Comparison of ENCODE assay signal across 1 cellular context in the genomic region with DNA sequence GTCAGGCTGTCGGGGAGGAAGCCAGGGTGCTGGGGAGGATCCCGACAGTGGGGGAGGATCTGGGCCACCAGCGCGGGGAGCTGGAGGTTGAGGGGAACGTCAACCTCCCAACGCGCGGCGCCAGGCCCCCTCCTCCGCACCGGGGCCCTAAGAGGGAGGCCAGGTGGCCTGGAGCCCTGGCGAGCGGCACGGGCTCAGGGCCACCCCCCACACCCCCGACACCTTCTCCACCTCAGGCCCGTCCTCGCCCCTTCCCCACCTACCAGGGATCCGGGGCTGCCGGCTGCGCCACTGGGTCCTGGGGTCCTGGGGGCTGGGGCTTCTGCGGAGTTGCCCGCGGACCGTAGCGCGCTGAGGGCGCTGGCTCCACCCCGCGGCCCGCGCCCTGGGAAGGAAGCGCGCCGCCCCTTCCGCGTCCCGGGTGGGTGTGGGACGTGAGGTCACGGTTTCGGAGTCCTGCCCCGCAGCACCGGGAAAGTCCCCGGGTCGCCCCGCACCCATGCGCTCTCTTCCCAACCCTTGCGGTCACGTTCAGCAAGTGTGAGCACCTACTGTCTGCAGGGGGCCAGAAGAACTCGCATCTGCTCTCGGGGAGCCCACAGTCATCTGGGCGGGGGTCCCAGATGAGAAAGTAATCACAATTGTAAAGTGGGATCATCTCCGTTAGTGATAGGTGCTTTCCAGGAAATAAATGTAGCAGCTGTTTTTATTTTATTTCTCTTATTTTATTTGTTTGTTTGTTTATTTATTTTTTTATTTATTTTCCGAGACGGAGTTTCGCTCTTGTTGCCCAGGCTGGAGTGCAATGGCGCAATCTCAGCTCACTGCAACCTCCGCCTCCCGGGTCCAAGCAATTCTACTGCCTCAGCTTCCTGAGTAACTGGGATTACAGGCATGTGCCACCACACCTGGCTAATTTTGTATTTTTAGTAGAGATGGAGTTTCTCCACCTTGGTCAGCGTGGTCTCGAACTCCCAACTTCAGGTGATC.
TF ChIP-seq lines count a peak whose summit lies in the region.

A gene (minus strand): TSS at position 362 of the 990 bp plus-strand sequence. CDS start 13,335 bp downstream, outside the sequence.

TF ChIP-seq in HepG2, 621 proteins besides CTCF, POLR2A, EP300 and RAD21 (continued from another document and continues in another):
- TF ChIP-seq HOXA5 (CRISPR knock-in tag; IDR thresholded peaks at IDR 0.05) (no peak), PRMT3 (CRISPR knock-in tag; IDR thresholded peaks at IDR 0.05; ENCODE audit: borderline replicate concordance, low read depth) (no peak), YEATS4 (CRISPR knock-in tag; IDR thresholded peaks at IDR 0.05; ENCODE audit: borderline replicate concordance) (peak; percentile 43; the same call in 1 of the 2 replicates), ARNTL (CRISPR knock-in tag; IDR thresholded peaks at IDR 0.05) (no peak), MYC (CRISPR knock-in tag; IDR thresholded peaks at IDR 0.05; ENCODE audit: borderline replicate concordance) (peak; percentile 54; the same call in 1 of the 2 replicates), SMC3 (IDR thresholded peaks at IDR 0.05; ENCODE audit: low read length) (no peak), SMAD1 (CRISPR knock-in tag; IDR thresholded peaks at IDR 0.05; ENCODE audit: borderline replicate concordance, low read depth) (no peak; the same call in 1 of the 2 replicates), SYNCRIP (IDR thresholded peaks at IDR 0.05; ENCODE audit: insufficient read depth, low read depth, low read length) (no peak), JUNB (CRISPR knock-in tag; IDR thresholded peaks at IDR 0.05; ENCODE audit: borderline replicate concordance) (no peak), CAMTA2 (CRISPR knock-in tag; IDR thresholded peaks at IDR 0.05; ENCODE audit: borderline replicate concordance) (no peak), ZNF232 (CRISPR knock-in tag; IDR thresholded peaks at IDR 0.05; ENCODE audit: borderline replicate concordance) (no peak), EEA1 (CRISPR knock-in tag; IDR thresholded peaks at IDR 0.05; ENCODE audit: borderline replicate concordance) (no peak), KLF11 (CRISPR knock-in tag; IDR thresholded peaks at IDR 0.05) (no peak), PTBP1 (IDR thresholded peaks at IDR 0.05; ENCODE audit: low read depth, low read length, poor library complexity, severe bottlenecking) (no peak), CENPX (CRISPR knock-in tag; IDR thresholded peaks at IDR 0.05) (no peak), HCFC1 (IDR thresholded peaks at IDR 0.05; ENCODE audit: low read depth, low read length) (no peak), ZSCAN9 (CRISPR knock-in tag; IDR thresholded peaks at IDR 0.05; ENCODE audit: borderline replicate concordance) (peak; percentile 29; the same call in 1 of the 2 replicates), NFKB2 (CRISPR knock-in tag; IDR thresholded peaks at IDR 0.05; ENCODE audit: borderline replicate concordance) (no peak; the same call in 1 of the 2 replicates), ARNT (IDR thresholded peaks at IDR 0.05) (no peak), RCOR2 (CRISPR knock-in tag; IDR thresholded peaks at IDR 0.05) (no peak), ZNF33A (CRISPR knock-in tag; IDR thresholded peaks at IDR 0.05; ENCODE audit: borderline replicate concordance) (no peak), TOPORS (CRISPR knock-in tag; IDR thresholded peaks at IDR 0.05) (no peak), ZNF180 (CRISPR knock-in tag; IDR thresholded peaks at IDR 0.05; ENCODE audit: borderline replicate concordance, low read depth) (no peak), NKX3-1 (CRISPR knock-in tag; IDR thresholded peaks at IDR 0.05) (no peak), KLF13 (CRISPR knock-in tag; IDR thresholded peaks at IDR 0.05) (no peak), ZNF333 (CRISPR knock-in tag; IDR thresholded peaks at IDR 0.05; ENCODE audit: borderline replicate concordance) (no peak; the same call in 1 of the 2 replicates), ZSCAN25 (CRISPR knock-in tag; IDR thresholded peaks at IDR 0.05) (no peak), FOXA3 (CRISPR knock-in tag; IDR thresholded peaks at IDR 0.05) (no peak), HNRNPK (IDR thresholded peaks at IDR 0.05; ENCODE audit: low read depth, low read length, poor library complexity, severe bottlenecking) (peak; percentile 79), PHF21A (CRISPR knock-in tag; IDR thresholded peaks at IDR 0.05) (no peak; the same call in 1 of the 2 replicates), KLF9 (CRISPR knock-in tag; IDR thresholded peaks at IDR 0.05; ENCODE audit: low read depth) (no peak), MLLT10 (CRISPR knock-in tag; IDR thresholded peaks at IDR 0.05) (no peak), TOE1 (CRISPR knock-in tag; IDR thresholded peaks at IDR 0.05) (no peak), ZNF446 (CRISPR knock-in tag; IDR thresholded peaks at IDR 0.05) (peak; percentile 68; the same call in 1 of the 2 replicates), TEAD2 (CRISPR knock-in tag; IDR thresholded peaks at IDR 0.05) (no peak), LCORL (IDR thresholded peaks at IDR 0.05) (no peak), LCORL (CRISPR knock-in tag; IDR thresholded peaks at IDR 0.05) (peak; percentile 58), NCOA1 (CRISPR knock-in tag; IDR thresholded peaks at IDR 0.05) (no peak), ZNF354B (CRISPR knock-in tag; IDR thresholded peaks at IDR 0.05) (no peak), GATA4 (IDR thresholded peaks at IDR 0.05; ENCODE audit: borderline replicate concordance, low read depth) (no peak), NCOR1 (IDR thresholded peaks at IDR 0.05; ENCODE audit: borderline replicate concordance, low read length) (no peak), ZSCAN22 (CRISPR knock-in tag; IDR thresholded peaks at IDR 0.05) (no peak), GATAD1 (CRISPR knock-in tag; IDR thresholded peaks at IDR 0.05) (no peak), MTF1 (CRISPR knock-in tag; IDR thresholded peaks at IDR 0.05) (no peak), ZNF17 (CRISPR knock-in tag; IDR thresholded peaks at IDR 0.05) (no peak), TCF12 (IDR thresholded peaks at IDR 0.05) (no peak), TCF12 (CRISPR knock-in tag; IDR thresholded peaks at IDR 0.05) (no peak), ZFYVE20 (CRISPR knock-in tag; IDR thresholded peaks at IDR 0.05; ENCODE audit: borderline replicate concordance, low read depth) (no peak), NFYB (CRISPR knock-in tag; IDR thresholded peaks at IDR 0.05) (no peak), NAIF1 (CRISPR knock-in tag; IDR thresholded peaks at IDR 0.05; ENCODE audit: borderline replicate concordance) (no peak; the same call in 1 of the 2 replicates), RFXANK (CRISPR knock-in tag; IDR thresholded peaks at IDR 0.05) (no peak), ZNF383 (CRISPR knock-in tag; IDR thresholded peaks at IDR 0.05; ENCODE audit: borderline replicate concordance) (no peak), ZNF510 (CRISPR knock-in tag; IDR thresholded peaks at IDR 0.05; ENCODE audit: low read depth) (0 out of 2 replicates have a peak, but pooled peaks have one; percentile 40), ZSCAN20 (CRISPR knock-in tag; IDR thresholded peaks at IDR 0.05; ENCODE audit: borderline replicate concordance) (no peak), ZNF430 (CRISPR knock-in tag; IDR thresholded peaks at IDR 0.05) (peak; percentile 79; the same call in 1 of the 2 replicates), RELA (CRISPR knock-in tag; IDR thresholded peaks at IDR 0.05) (peak; percentile 83; the same call in 1 of the 2 replicates), SMYD3 (CRISPR knock-in tag; IDR thresholded peaks at IDR 0.05) (no peak), ZIK1 (CRISPR knock-in tag; IDR thresholded peaks at IDR 0.05; ENCODE audit: borderline replicate concordance, low read depth) (peak; percentile 58; the same call in 1 of the 2 replicates), ATRX (CRISPR knock-in tag; IDR thresholded peaks at IDR 0.05; ENCODE audit: borderline replicate concordance) (no peak), SCMH1 (CRISPR knock-in tag; IDR thresholded peaks at IDR 0.05; ENCODE audit: borderline replicate concordance) (no peak), HMG20A (CRISPR knock-in tag; IDR thresholded peaks at IDR 0.05; ENCODE audit: borderline replicate concordance) (no peak)
- TF ChIP-seq, protein P1, sequence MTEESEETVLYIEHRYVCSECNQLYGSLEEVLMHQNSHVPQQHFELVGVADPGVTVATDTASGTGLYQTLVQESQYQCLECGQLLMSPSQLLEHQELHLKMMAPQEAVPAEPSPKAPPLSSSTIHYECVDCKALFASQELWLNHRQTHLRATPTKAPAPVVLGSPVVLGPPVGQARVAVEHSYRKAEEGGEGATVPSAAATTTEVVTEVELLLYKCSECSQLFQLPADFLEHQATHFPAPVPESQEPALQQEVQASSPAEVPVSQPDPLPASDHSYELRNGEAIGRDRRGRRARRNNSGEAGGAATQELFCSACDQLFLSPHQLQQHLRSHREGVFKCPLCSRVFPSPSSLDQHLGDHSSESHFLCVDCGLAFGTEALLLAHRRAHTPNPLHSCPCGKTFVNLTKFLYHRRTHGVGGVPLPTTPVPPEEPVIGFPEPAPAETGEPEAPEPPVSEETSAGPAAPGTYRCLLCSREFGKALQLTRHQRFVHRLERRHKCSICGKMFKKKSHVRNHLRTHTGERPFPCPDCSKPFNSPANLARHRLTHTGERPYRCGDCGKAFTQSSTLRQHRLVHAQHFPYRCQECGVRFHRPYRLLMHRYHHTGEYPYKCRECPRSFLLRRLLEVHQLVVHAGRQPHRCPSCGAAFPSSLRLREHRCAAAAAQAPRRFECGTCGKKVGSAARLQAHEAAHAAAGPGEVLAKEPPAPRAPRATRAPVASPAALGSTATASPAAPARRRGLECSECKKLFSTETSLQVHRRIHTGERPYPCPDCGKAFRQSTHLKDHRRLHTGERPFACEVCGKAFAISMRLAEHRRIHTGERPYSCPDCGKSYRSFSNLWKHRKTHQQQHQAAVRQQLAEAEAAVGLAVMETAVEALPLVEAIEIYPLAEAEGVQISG (CRISPR knock-in tag; IDR thresholded peaks at IDR 0.05), result no peak
- TF ChIP-seq, protein P2, sequence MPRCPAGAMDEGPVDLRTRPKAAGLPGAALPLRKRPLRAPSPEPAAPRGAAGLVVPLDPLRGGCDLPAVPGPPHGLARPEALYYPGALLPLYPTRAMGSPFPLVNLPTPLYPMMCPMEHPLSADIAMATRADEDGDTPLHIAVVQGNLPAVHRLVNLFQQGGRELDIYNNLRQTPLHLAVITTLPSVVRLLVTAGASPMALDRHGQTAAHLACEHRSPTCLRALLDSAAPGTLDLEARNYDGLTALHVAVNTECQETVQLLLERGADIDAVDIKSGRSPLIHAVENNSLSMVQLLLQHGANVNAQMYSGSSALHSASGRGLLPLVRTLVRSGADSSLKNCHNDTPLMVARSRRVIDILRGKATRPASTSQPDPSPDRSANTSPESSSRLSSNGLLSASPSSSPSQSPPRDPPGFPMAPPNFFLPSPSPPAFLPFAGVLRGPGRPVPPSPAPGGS (CRISPR knock-in tag; IDR thresholded peaks at IDR 0.05), result peak; percentile 70
- TF ChIP-seq, protein P3, sequence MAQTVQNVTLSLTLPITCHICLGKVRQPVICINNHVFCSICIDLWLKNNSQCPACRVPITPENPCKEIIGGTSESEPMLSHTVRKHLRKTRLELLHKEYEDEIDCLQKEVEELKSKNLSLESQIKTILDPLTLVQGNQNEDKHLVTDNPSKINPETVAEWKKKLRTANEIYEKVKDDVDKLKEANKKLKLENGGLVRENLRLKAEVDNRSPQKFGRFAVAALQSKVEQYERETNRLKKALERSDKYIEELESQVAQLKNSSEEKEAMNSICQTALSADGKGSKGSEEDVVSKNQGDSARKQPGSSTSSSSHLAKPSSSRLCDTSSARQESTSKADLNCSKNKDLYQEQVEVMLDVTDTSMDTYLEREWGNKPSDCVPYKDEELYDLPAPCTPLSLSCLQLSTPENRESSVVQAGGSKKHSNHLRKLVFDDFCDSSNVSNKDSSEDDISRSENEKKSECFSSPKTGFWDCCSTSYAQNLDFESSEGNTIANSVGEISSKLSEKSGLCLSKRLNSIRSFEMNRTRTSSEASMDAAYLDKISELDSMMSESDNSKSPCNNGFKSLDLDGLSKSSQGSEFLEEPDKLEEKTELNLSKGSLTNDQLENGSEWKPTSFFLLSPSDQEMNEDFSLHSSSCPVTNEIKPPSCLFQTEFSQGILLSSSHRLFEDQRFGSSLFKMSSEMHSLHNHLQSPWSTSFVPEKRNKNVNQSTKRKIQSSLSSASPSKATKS (CRISPR knock-in tag; IDR thresholded peaks at IDR 0.05), result no peak
- TF ChIP-seq, protein P4, sequence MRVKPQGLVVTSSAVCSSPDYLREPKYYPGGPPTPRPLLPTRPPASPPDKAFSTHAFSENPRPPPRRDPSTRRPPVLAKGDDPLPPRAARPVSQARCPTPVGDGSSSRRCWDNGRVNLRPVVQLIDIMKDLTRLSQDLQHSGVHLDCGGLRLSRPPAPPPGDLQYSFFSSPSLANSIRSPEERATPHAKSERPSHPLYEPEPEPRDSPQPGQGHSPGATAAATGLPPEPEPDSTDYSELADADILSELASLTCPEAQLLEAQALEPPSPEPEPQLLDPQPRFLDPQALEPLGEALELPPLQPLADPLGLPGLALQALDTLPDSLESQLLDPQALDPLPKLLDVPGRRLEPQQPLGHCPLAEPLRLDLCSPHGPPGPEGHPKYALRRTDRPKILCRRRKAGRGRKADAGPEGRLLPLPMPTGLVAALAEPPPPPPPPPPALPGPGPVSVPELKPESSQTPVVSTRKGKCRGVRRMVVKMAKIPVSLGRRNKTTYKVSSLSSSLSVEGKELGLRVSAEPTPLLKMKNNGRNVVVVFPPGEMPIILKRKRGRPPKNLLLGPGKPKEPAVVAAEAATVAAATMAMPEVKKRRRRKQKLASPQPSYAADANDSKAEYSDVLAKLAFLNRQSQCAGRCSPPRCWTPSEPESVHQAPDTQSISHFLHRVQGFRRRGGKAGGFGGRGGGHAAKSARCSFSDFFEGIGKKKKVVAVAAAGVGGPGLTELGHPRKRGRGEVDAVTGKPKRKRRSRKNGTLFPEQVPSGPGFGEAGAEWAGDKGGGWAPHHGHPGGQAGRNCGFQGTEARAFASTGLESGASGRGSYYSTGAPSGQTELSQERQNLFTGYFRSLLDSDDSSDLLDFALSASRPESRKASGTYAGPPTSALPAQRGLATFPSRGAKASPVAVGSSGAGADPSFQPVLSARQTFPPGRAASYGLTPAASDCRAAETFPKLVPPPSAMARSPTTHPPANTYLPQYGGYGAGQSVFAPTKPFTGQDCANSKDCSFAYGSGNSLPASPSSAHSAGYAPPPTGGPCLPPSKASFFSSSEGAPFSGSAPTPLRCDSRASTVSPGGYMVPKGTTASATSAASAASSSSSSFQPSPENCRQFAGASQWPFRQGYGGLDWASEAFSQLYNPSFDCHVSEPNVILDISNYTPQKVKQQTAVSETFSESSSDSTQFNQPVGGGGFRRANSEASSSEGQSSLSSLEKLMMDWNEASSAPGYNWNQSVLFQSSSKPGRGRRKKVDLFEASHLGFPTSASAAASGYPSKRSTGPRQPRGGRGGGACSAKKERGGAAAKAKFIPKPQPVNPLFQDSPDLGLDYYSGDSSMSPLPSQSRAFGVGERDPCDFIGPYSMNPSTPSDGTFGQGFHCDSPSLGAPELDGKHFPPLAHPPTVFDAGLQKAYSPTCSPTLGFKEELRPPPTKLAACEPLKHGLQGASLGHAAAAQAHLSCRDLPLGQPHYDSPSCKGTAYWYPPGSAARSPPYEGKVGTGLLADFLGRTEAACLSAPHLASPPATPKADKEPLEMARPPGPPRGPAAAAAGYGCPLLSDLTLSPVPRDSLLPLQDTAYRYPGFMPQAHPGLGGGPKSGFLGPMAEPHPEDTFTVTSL (CRISPR knock-in tag; IDR thresholded peaks at IDR 0.05; ENCODE audit: borderline replicate concordance), result no peak
